25 cellular contexts compared by ENCODE assay signal in the genomic region with DNA sequence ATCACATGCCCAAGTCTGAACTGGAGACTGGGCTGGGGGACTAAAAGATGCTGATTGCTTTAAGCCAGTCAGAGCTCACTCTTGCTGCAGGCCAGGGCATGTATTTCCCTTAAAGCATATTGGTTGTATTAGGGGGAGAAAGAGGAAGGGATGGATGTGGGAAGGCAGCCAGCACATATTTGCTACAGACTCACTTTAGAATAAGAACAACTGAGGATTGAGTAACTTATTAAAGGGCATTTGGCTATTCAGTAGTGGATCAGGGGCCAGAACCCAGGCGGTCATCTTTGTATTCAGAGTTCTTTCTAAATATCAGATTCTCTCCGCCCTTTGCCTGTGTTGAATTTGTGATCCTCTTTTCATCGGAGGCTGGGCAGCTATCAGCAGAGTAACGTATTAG.
DNase-seq lines count a peak whose midpoint lies in the region; ATAC-seq and TF ChIP-seq lines count a peak whose summit lies in the region.
"Had no signal": no experiment of that assay in that cellular context is flagged by ENCODE, and none has a peak within 500 bp of the region (broad histone marks: within the 10 kb centered on the region; RNA-seq: fewer than 3 reads in every experiment).

No MANE protein-coding gene starts in this region.

- no peaks in the 10 kb centered on the region for H3K36me3 Mint-ChIP-seq in Calu3 (ENCODE audit: insufficient read depth, unreplicated experiment)
- H3K36me3 Mint-ChIP-seq: CD4-positive, CD25-positive, alpha-beta regulatory T cell had no signal

- H3K4me3 Mint-ChIP-seq in Calu3 (ENCODE audit: low read depth, unreplicated experiment): peak overlapping the region; percentile 55
- H3K4me3 Mint-ChIP-seq: CD4-positive, CD25-positive, alpha-beta regulatory T cell; H9 had no signal

- peaks cover 6% of the 10 kb centered on the region for H3K27me3 ChIP-seq in adipocyte (replicated peaks; ENCODE audit: control insufficient read depth, insufficient read depth, low read length)
- H3K27me3 ChIP-seq in right lobe of liver: no peaks in the 10 kb centered on the region
- H3K27me3 ChIP-seq in prostate gland (replicated peaks; ENCODE audit: insufficient read depth): no peaks in the 10 kb centered on the region
- H3K27me3 ChIP-seq: BLaER1 had no signal

- H3K9me3 ChIP-seq in adipocyte (ENCODE audit: control insufficient read depth, low read length) (no peaks in the 10 kb centered on the region), right lobe of liver (no peaks in the 10 kb centered on the region), prostate gland (no peaks in the 10 kb centered on the region)

- H3K4me1 ChIP-seq in adipocyte (ENCODE audit: control insufficient read depth, insufficient read depth, low read length) (no peaks in the 10 kb centered on the region), right lobe of liver (peaks cover 0 to 16% (median 6%) of the 10 kb centered on the region in 4 donors), prostate gland (replicated peaks) (no peaks in the 10 kb centered on the region)
- H3K4me1 ChIP-seq: BLaER1 had no signal

- peaks cover 11% of the 10 kb centered on the region for H3K27me3 Mint-ChIP-seq in Calu3 (ENCODE audit: unreplicated experiment)
- H3K27me3 Mint-ChIP-seq: CD4-positive, CD25-positive, alpha-beta regulatory T cell had no signal

- TF ChIP-seq CTCF in Calu3 (IDR thresholded peaks at IDR 0.05; ENCODE audit: unreplicated experiment) (no peak), epithelial cell of esophagus (IDR thresholded peaks at IDR 0.05; ENCODE audit: insufficient read depth, low read depth, low read length, missing control alignments) (no peak), right lobe of liver (IDR thresholded peaks at IDR 0.05) (no peak), prostate gland (IDR thresholded peaks at IDR 0.05) (no peak)

- no peak overlapping the region for H3K4me3 ChIP-seq in adipocyte (ENCODE audit: low read length)
- no peak overlapping the region for H3K4me3 ChIP-seq in epithelial cell of esophagus (ENCODE audit: low read length)
- H3K4me3 ChIP-seq in right lobe of liver: no peak overlapping the region
- no peak overlapping the region for H3K4me3 ChIP-seq in prostate gland
- H3K4me3 ChIP-seq: BLaER1, GM12878, SK-N-MC had no signal

- CTCF ChIA-PET in Calu3 (lab: Charles Lee): interaction anchor here (1.2 to 1.9 kb wide), 4 partner anchors 9 to 342 kb away, joined by 3 to 8 read pairs (median 4); no protein-coding TSS in a partner anchor

- H3K27ac Mint-ChIP-seq in Calu3 (ENCODE audit: unreplicated experiment): peak overlapping the region; percentile 85

- H3K36me3 ChIP-seq in adipocyte (ENCODE audit: control insufficient read depth, insufficient read depth, low read length, severe bottlenecking): no peaks in the 10 kb centered on the region
- no peaks in the 10 kb centered on the region for H3K36me3 ChIP-seq in right lobe of liver
- no peaks in the 10 kb centered on the region for H3K36me3 ChIP-seq in prostate gland
- H3K36me3 ChIP-seq: BLaER1 had no signal

- no peak for TF ChIP-seq POLR2A in right lobe of liver (IDR thresholded peaks at IDR 0.05)
- TF ChIP-seq POLR2A in prostate gland (IDR thresholded peaks at IDR 0.05): no peak

- BruUV-seq in Calu3 (replicated peaks; lab: Mats Ljungman, UMichigan): no TSS peak

- WGBS in right lobe of liver (ENCODE audit: insufficient coverage, low coverage, low lambda C conversion rate, missing lambda C conversion rate): 22% methylated on average over 4 of the region's 4 CpGs
- WGBS in prostate gland: 43% methylated on average over 4 of the region's 4 CpGs

- DNase-seq in Calu3 (no peak), adipocyte (ENCODE audit: low read depth) (peak; percentile 1), epithelial cell of esophagus (ENCODE audit: low read depth) (peak; percentile 11), right lobe of liver (peak in 2 of 3 donors; percentile 31 to 82), prostate gland (ENCODE audit: low spot score) (no peak), DMS 273 treated with DMSO at 0.1 percent for 48 hours (lab: John Stamatoyannopoulos, UW) (no peak), COLO829 (ENCODE audit: low spot score) (no peak)
- DNase-seq: CD4-positive, CD25-positive, alpha-beta regulatory T cell; DMS79; EL; GDM1; H9; NCI-H1092; NCI-H1417 treated with DMSO at 0.1 percent for 48 hours; NCI-H1694 treated with DMSO at 0.1 percent for 48 hours; NCI-H2081; NCI-H2227 treated with DMSO at 0.1 percent for 48 hours; NCI-H69; SIG-M5 had no signal

- H3K27ac ChIP-seq in right lobe of liver (peak overlapping the region in 1 of 3 donors; percentile 51), prostate gland (no peak overlapping the region)
- H3K27ac ChIP-seq: BLaER1, RWPE1, SK-N-MC had no signal

- peaks cover 45% of the 10 kb centered on the region for H3K4me1 Mint-ChIP-seq in Calu3 (ENCODE audit: low read depth, unreplicated experiment)
- H3K4me1 Mint-ChIP-seq: CD4-positive, CD25-positive, alpha-beta regulatory T cell had no signal

- H3K9me3 Mint-ChIP-seq in Calu3 (ENCODE audit: low read depth, unreplicated experiment): peaks cover 5% of the 10 kb centered on the region
- H3K9me3 Mint-ChIP-seq: H9 had no signal

- ATAC-seq in right lobe of liver: peak; percentile 89 to 94 (median 92)
- ATAC-seq in HG03520 (IDR thresholded peaks at IDR 0.05; ENCODE audit: unreplicated experiment): no peak
- ATAC-seq: GM12878, Panc1 had no signal

- intact Hi-C loops in Calu3 (cut with micrococcal nuclease; ENCODE audit: unreplicated experiment) (no loop called here), right lobe of liver (cut with DNase I) (no loop called here), prostate gland (cut with DNase I) (no loop called here)

- no peak overlapping the region for H3K9ac ChIP-seq in adipocyte (ENCODE audit: low read length)
- H3K9ac ChIP-seq: BLaER1 had no signal

Comparison
In these comparisons a context has a peak if more than half of its experiments do, and no peak if none do; other contexts are left out.
1. DNase-seq: peak in adipocyte (single experiment), epithelial cell of esophagus (single experiment) and right lobe of liver (2 of 3); none in Calu3 (single experiment), prostate gland (single experiment), DMS 273 treated with DMSO at 0.1 percent for 48 hours (single experiment) and COLO829 (single experiment).